20 cellular contexts compared by ENCODE assay signal in the genomic region with DNA sequence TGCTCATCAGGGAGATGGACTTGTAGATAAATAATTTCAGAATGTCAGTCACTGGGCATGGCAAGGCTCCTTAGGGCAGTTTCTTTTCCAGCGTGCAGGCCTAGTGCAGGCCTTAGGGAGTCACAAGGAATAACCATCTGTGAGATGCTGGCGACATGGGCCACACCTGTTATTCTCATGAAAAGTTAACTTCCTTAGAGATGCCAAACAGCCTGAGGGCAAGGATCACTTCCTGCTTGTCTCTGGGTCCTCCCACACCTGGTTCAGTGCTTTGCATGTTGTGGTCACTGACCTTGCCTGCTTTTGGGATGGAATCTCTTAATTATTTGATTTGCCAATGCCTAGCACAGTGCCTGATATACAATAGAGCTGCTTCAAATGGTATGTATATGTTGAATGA.
DNase-seq lines count a peak whose midpoint lies in the region; ATAC-seq, FAIRE-seq and TF ChIP-seq lines count a peak whose summit lies in the region.
"Had no signal": no experiment of that assay in that cellular context is flagged by ENCODE, and none has a peak within 500 bp of the region (broad histone marks: within the 10 kb centered on the region; RNA-seq: fewer than 3 reads in every experiment).

No MANE protein-coding gene starts in this region.

- ATAC-seq in HG02571 (IDR thresholded peaks at IDR 0.05; ENCODE audit: unreplicated experiment) = no peak
- ATAC-seq in HG03280 (IDR thresholded peaks at IDR 0.05; ENCODE audit: unreplicated experiment) = no peak
- ATAC-seq: SK-N-SH treated with all-trans-retinoic acid at 6 μM for 48 hours had no signal

- H3K36me3 ChIP-seq in BLaER1 (no peaks in the 10 kb centered on the region), bronchial epithelial cell (ENCODE audit: control insufficient read depth, insufficient read depth, low read length) (no peaks in the 10 kb centered on the region), mucosa of rectum (ENCODE audit: control insufficient read depth in 2 of 2, insufficient read depth in 2 of 2, low read length in 2 of 2) (no peaks in the 10 kb centered on the region)

- H3K4me3 ChIP-seq in BLaER1 = no peak overlapping the region
- no peak overlapping the region for H3K4me3 ChIP-seq in bronchial epithelial cell (ENCODE audit: low read depth, low read length)
- H3K4me3 ChIP-seq in mucosa of rectum (ENCODE audit: low read length in 2 of 2) = no peak overlapping the region

- no peak overlapping the region for H3K9ac ChIP-seq in BLaER1
- H3K9ac ChIP-seq in mucosa of rectum (ENCODE audit: low read depth in 1 of 2, low read length in 2 of 2) = peak overlapping the region in 1 of 2 donors; percentile 23

- no peaks in the 10 kb centered on the region for H4K20me1 ChIP-seq in BLaER1

- H3K27me3 ChIP-seq in BLaER1 = no peaks in the 10 kb centered on the region
- H3K27me3 ChIP-seq in bronchial epithelial cell (ENCODE audit: control insufficient read depth, insufficient read depth, low read length) = no peaks in the 10 kb centered on the region
- H3K27me3 ChIP-seq in mucosa of rectum (ENCODE audit: control insufficient read depth in 2 of 2, insufficient read depth in 2 of 2, low read length in 2 of 2) = no peaks in the 10 kb centered on the region

- DNase-seq in NCI-H69 (lab: John Stamatoyannopoulos, UW) (peak; percentile 24), bronchial epithelial cell (ENCODE audit: low read depth) (no peak), cerebellum (ENCODE audit: low spot score) (no peak), caudate nucleus (lab: John Stamatoyannopoulos, UW) (no peak)
- DNase-seq: CD4-positive, alpha-beta memory T cell; GOT3; NCI-H1694 treated with DMSO at 0.1 percent for 48 hours; NCI-H510A; NCI-H774; OCI-M1; SIG-M5 had no signal

- peak; percentile 60 for FAIRE-seq in bronchial epithelial cell (lab: Jason Lieb, UNC)
- FAIRE-seq: GM12891, HTR-8/SVneo had no signal

- peaks cover 100% of the 10 kb centered on the region for H3K4me1 ChIP-seq in BLaER1
- H3K4me1 ChIP-seq in mucosa of rectum (ENCODE audit: control insufficient read depth in 2 of 2, insufficient read depth in 2 of 2, low read length in 2 of 2) = peaks cover 35 to 81% of the 10 kb centered on the region in 2 donors

- H3K27ac ChIP-seq in BLaER1 = peak overlapping the region; percentile 85
- peak overlapping the region; percentile 61 to 93 for H3K27ac ChIP-seq in mucosa of rectum (ENCODE audit: low read depth in 2 of 2, low read length in 2 of 2)
- H3K27ac ChIP-seq in caudate nucleus (ENCODE audit: low read depth, low read length) = no peak overlapping the region
- H3K27ac ChIP-seq: HL-60, RWPE1 had no signal

- H3K4me2 ChIP-seq in BLaER1 = peak overlapping the region; percentile 86

- TF ChIP-seq CTCF in bronchial epithelial cell (IDR thresholded peaks at IDR 0.05; ENCODE audit: insufficient read depth, low read length, severe bottlenecking) = no peak

- no peaks in the 10 kb centered on the region for H3K9me3 ChIP-seq in BLaER1
- no peaks in the 10 kb centered on the region for H3K9me3 ChIP-seq in mucosa of rectum (ENCODE audit: control insufficient read depth in 2 of 2, low read length in 2 of 2)
